1 cellular context compared by ENCODE assay signal in genomic region chr1:21659099-21659923, GRCh38.
A peak's percentile ranks its signal among the peaks of the same experiment; 100 is the strongest.
TF ChIP-seq lines count a peak whose summit lies in the region.

No MANE protein-coding gene starts in this region.

TF ChIP-seq in HepG2, 621 proteins besides CTCF, POLR2A, EP300 and RAD21 (continued from another document and continues in another):
- TF ChIP-seq ZHX2 (IDR thresholded peaks at IDR 0.05; ENCODE audit: low read depth), result no peak; the same call in 1 of the 2 replicates
- peak; percentile 86; the same call in 1 of the 2 replicates for TF ChIP-seq ZHX2 (CRISPR knock-in tag; IDR thresholded peaks at IDR 0.05; ENCODE audit: borderline replicate concordance)
- TF ChIP-seq ZSCAN12 (CRISPR knock-in tag; IDR thresholded peaks at IDR 0.05), result peak; percentile 99
- peak; percentile 59 for TF ChIP-seq NFYB (CRISPR knock-in tag; IDR thresholded peaks at IDR 0.05)
- TF ChIP-seq ZMYM3 (CRISPR knock-in tag; IDR thresholded peaks at IDR 0.05), result 0 out of 2 replicates have a peak, but pooled peaks have one; percentile 37
- TF ChIP-seq NR2F1 (CRISPR knock-in tag; IDR thresholded peaks at IDR 0.05), result peak; percentile 26 to 48; a peak in 2 of 4 replicates
- peak; percentile 64 for TF ChIP-seq ZMYM4 (CRISPR knock-in tag; IDR thresholded peaks at IDR 0.05)
- TF ChIP-seq SRY (CRISPR knock-in tag; IDR thresholded peaks at IDR 0.05), result peak; percentile 99
- no peak for TF ChIP-seq BCLAF1 (IDR thresholded peaks at IDR 0.05)
- peak; percentile 59; the same call in 1 of the 2 replicates for TF ChIP-seq FOSL1 (CRISPR knock-in tag; IDR thresholded peaks at IDR 0.05; ENCODE audit: borderline replicate concordance)
- TF ChIP-seq BORCS8-MEF2B (CRISPR knock-in tag; IDR thresholded peaks at IDR 0.05), result peak; percentile 97
- TF ChIP-seq ZNF746 (CRISPR knock-in tag; IDR thresholded peaks at IDR 0.05), result peak; percentile 93
- TF ChIP-seq ZNF775 (CRISPR knock-in tag; IDR thresholded peaks at IDR 0.05; ENCODE audit: borderline replicate concordance), result peak; percentile 90
- peak; percentile 93 for TF ChIP-seq ZNF891 (CRISPR knock-in tag; IDR thresholded peaks at IDR 0.05)
- TF ChIP-seq ZNF354B (CRISPR knock-in tag; IDR thresholded peaks at IDR 0.05), result no peak
- 0 out of 2 replicates have a peak, but pooled peaks have one; percentile 58 for TF ChIP-seq PCBP1 (IDR thresholded peaks at IDR 0.05; ENCODE audit: borderline replicate concordance, low read depth, low read length)
- TF ChIP-seq POLR2G (IDR thresholded peaks at IDR 0.05; ENCODE audit: low read depth, low read length), result peak; percentile 60
- TF ChIP-seq SAFB2 (CRISPR knock-in tag; IDR thresholded peaks at IDR 0.05; ENCODE audit: borderline replicate concordance, low read depth), result peak; percentile 88
- TF ChIP-seq ZNF232 (CRISPR knock-in tag; IDR thresholded peaks at IDR 0.05; ENCODE audit: borderline replicate concordance), result peak; percentile 99
- peak; percentile 69; the same call in 1 of the 2 replicates for TF ChIP-seq ZNF230 (CRISPR knock-in tag; IDR thresholded peaks at IDR 0.05)
- no peak for TF ChIP-seq NR3C1 (CRISPR knock-in tag; IDR thresholded peaks at IDR 0.05)
- no peak for TF ChIP-seq USF2 (IDR thresholded peaks at IDR 0.05; ENCODE audit: low read depth, low read length)
- TF ChIP-seq USF2 (CRISPR knock-in tag; IDR thresholded peaks at IDR 0.05; ENCODE audit: borderline replicate concordance), result no peak
- TF ChIP-seq BRCA1 (CRISPR knock-in tag; IDR thresholded peaks at IDR 0.05), result peak; percentile 98
- peak; percentile 69; the same call in 1 of the 2 replicates for TF ChIP-seq NFATC3 (CRISPR knock-in tag; IDR thresholded peaks at IDR 0.05)
- peak; percentile 95 for TF ChIP-seq NR1H2 (CRISPR knock-in tag; IDR thresholded peaks at IDR 0.05; ENCODE audit: borderline replicate concordance, low read depth)
- TF ChIP-seq ZNF816 (CRISPR knock-in tag; IDR thresholded peaks at IDR 0.05; ENCODE audit: borderline replicate concordance), result peak; percentile 95
- TF ChIP-seq ZNF609 (CRISPR knock-in tag; IDR thresholded peaks at IDR 0.05; ENCODE audit: borderline replicate concordance), result peak; percentile 15; the same call in 1 of the 2 replicates
- TF ChIP-seq GRHL1 (CRISPR knock-in tag; conservative IDR thresholded peaks at IDR 0.05), result no peak
- TF ChIP-seq ZFAT (CRISPR knock-in tag; conservative IDR thresholded peaks at IDR 0.05), result peak; percentile 82; the same call in 1 of the 2 replicates
- peak; percentile 99 for TF ChIP-seq MXD3 (CRISPR knock-in tag; IDR thresholded peaks at IDR 0.05)
- TF ChIP-seq SOX5 (CRISPR knock-in tag; IDR thresholded peaks at IDR 0.05; ENCODE audit: borderline replicate concordance), result peak; percentile 53; the same call in 1 of the 2 replicates
- no peak for TF ChIP-seq HHEX (CRISPR knock-in tag; IDR thresholded peaks at IDR 0.05)
- TF ChIP-seq TBX3 (IDR thresholded peaks at IDR 0.05; ENCODE audit: borderline replicate concordance), result no peak
- TF ChIP-seq ZNF451 (CRISPR knock-in tag; IDR thresholded peaks at IDR 0.05), result peak; percentile 97
- peak; percentile 76; the same call in 1 of the 2 replicates for TF ChIP-seq ZNF180 (CRISPR knock-in tag; IDR thresholded peaks at IDR 0.05; ENCODE audit: borderline replicate concordance, low read depth)
- TF ChIP-seq SIX1 (CRISPR knock-in tag; IDR thresholded peaks at IDR 0.05; ENCODE audit: borderline replicate concordance), result no peak
- no peak for TF ChIP-seq RBAK (CRISPR knock-in tag; IDR thresholded peaks at IDR 0.05)
- peak; percentile 79 for TF ChIP-seq MEF2D (CRISPR knock-in tag; IDR thresholded peaks at IDR 0.05)
- TF ChIP-seq ZBTB8A (CRISPR knock-in tag; IDR thresholded peaks at IDR 0.05; ENCODE audit: borderline replicate concordance, low read depth), result peak; percentile 74
- TF ChIP-seq HES4 (CRISPR knock-in tag; IDR thresholded peaks at IDR 0.05; ENCODE audit: borderline replicate concordance), result peak; percentile 97; the same call in 1 of the 2 replicates
- no peak for TF ChIP-seq ZNF207 (IDR thresholded peaks at IDR 0.05; ENCODE audit: borderline replicate concordance)
- 0 out of 2 replicates have a peak, but pooled peaks have one; percentile 80 for TF ChIP-seq ZNF234 (CRISPR knock-in tag; conservative IDR thresholded peaks at IDR 0.05)
- no peak for TF ChIP-seq TCF7L2 (IDR thresholded peaks at IDR 0.05; ENCODE audit: low read depth, low read length)
- peak; percentile 91 for TF ChIP-seq TGIF2 (CRISPR knock-in tag; IDR thresholded peaks at IDR 0.05)
- no peak for TF ChIP-seq CENPX (CRISPR knock-in tag; IDR thresholded peaks at IDR 0.05)
- TF ChIP-seq ARNT (IDR thresholded peaks at IDR 0.05), result no peak
- TF ChIP-seq ZNF275 (CRISPR knock-in tag; IDR thresholded peaks at IDR 0.05; ENCODE audit: borderline replicate concordance), result peak; percentile 98
- peak; percentile 100 for TF ChIP-seq AKAP8 (CRISPR knock-in tag; IDR thresholded peaks at IDR 0.05)
